In genomic region chr12:50258167-50258551, GRCh38 we compare ENCODE assay signal across 10 cellular contexts. TPM values are rescaled to one million over a fixed set of nuclear protein-coding genes. Genes with fewer than 3 reads are reported as not detected.
DNase-seq lines count a peak whose midpoint lies in the region; ATAC-seq and TF ChIP-seq lines count a peak whose summit lies in the region.
"Had no signal": no experiment of that assay in that cellular context is flagged by ENCODE, and none has a peak within 500 bp of the region (broad histone marks: within the 10 kb centered on the region; RNA-seq: fewer than 3 reads in every experiment).

No MANE protein-coding gene starts in this region.

- H3K36me3 Mint-ChIP-seq in brain: peaks cover 2% of the 10 kb centered on the region
- H3K36me3 Mint-ChIP-seq: naive thymus-derived CD8-positive, alpha-beta T cell had no signal

- WGBS in hepatocyte (ENCODE audit: low lambda C conversion rate, missing lambda C conversion rate): 81% methylated on average over 5 of the region's 5 CpGs

- no peak overlapping the region for H2AFZ ChIP-seq in hepatocyte

- H3K4me1 ChIP-seq in hepatocyte (ENCODE audit: insufficient read depth) (peaks cover 27% of the 10 kb centered on the region), gastrocnemius medialis (peaks cover 31 to 36% of the 10 kb centered on the region in 2 donors)

- H3K9me2 ChIP-seq in hepatocyte (replicated peaks; ENCODE audit: insufficient read depth): no peaks in the 10 kb centered on the region

- no peak overlapping the region for H3K4me2 ChIP-seq in hepatocyte

- H3K27me3 Mint-ChIP-seq in brain: peaks cover 4% of the 10 kb centered on the region
- H3K27me3 Mint-ChIP-seq: naive thymus-derived CD8-positive, alpha-beta T cell had no signal

- H3K4me1 Mint-ChIP-seq in brain: peaks cover 27% of the 10 kb centered on the region

- no peaks in the 10 kb centered on the region for H3K36me3 ChIP-seq in hepatocyte (replicated peaks; ENCODE audit: insufficient read depth, low read depth)
- no peaks in the 10 kb centered on the region for H3K36me3 ChIP-seq in gastrocnemius medialis

- TF ChIP-seq CTCF in brain (conservative IDR thresholded peaks at IDR 0.05): no peak
- TF ChIP-seq CTCF in hepatocyte (IDR thresholded peaks at IDR 0.05; ENCODE audit: poor library complexity): no peak
- no peak for TF ChIP-seq CTCF in gastrocnemius medialis (IDR thresholded peaks at IDR 0.05 in 4 of 5, conservative IDR thresholded peaks at IDR 0.05 in 1 of 5)

- peak overlapping the region in 1 of 5 experiments; percentile 21 for H3K4me3 Mint-ChIP-seq in brain
- H3K4me3 Mint-ChIP-seq: naive thymus-derived CD8-positive, alpha-beta T cell had no signal

- no peak for TF ChIP-seq POLR2A in gastrocnemius medialis (IDR thresholded peaks at IDR 0.05)

- intact Hi-C loops in gastrocnemius medialis (cut with DNase I; ENCODE audit: low total_unique reads): no loop called here

- H3K4me3 ChIP-seq in hepatocyte (no peak overlapping the region), gastrocnemius medialis (no peak overlapping the region)

- H3K9me3 ChIP-seq in hepatocyte (ENCODE audit: low read depth): no peaks in the 10 kb centered on the region
- H3K9me3 ChIP-seq in gastrocnemius medialis: no peaks in the 10 kb centered on the region

- DNase-seq in EH (ENCODE audit: low read depth) (peak; percentile 49), hepatocyte (ENCODE audit: low spot score) (no peak), gastrocnemius medialis (peak; percentile 56 to 84), DMS114 treated with DMSO at 0.1 percent for 48 hours (lab: John Stamatoyannopoulos, UW; ENCODE audit: unreplicated experiment) (no peak), NCI-H2196 treated with DMSO at 0.1 percent for 48 hours (lab: John Stamatoyannopoulos, UW; ENCODE audit: unreplicated experiment) (no peak), CD1c-positive myeloid dendritic cell (ENCODE audit: extremely low spot score) (no peak)
- DNase-seq: naive thymus-derived CD8-positive, alpha-beta T cell; stimulated activated CD4-positive, alpha-beta T cell treated with anti-CD3 and anti-CD28 coated beads, Interleukin-4, amount 100 ng/mL, for 1 hour had no signal

- H3K27me3 ChIP-seq in hepatocyte: no peaks in the 10 kb centered on the region
- H3K27me3 ChIP-seq in gastrocnemius medialis: no peaks in the 10 kb centered on the region

- H3K9me3 Mint-ChIP-seq in brain: no peaks in the 10 kb centered on the region
- H3K9me3 Mint-ChIP-seq: naive thymus-derived CD8-positive, alpha-beta T cell had no signal

- no peaks in the 10 kb centered on the region for H4K20me1 ChIP-seq in hepatocyte (ENCODE audit: insufficient read depth, poor library complexity, severe bottlenecking)

- peak overlapping the region in 3 of 5 experiments; percentile 12 to 80 (median 25) for H3K27ac Mint-ChIP-seq in brain
- H3K27ac Mint-ChIP-seq: naive thymus-derived CD8-positive, alpha-beta T cell had no signal

- ATAC-seq in gastrocnemius medialis (peak; percentile 81 to 90), HG02981 (IDR thresholded peaks at IDR 0.05; ENCODE audit: unreplicated experiment) (no peak)
- ATAC-seq: naive thymus-derived CD8-positive, alpha-beta T cell had no signal

- in situ Hi-C loops in gastrocnemius medialis (cut with MboI; ENCODE audit: low sequenced_read_pairs in 4 of 4): no loop called here

- H3K27ac ChIP-seq in hepatocyte: peak overlapping the region; percentile 52
- peak overlapping the region; percentile 59 to 80 (median 64) for H3K27ac ChIP-seq in gastrocnemius medialis

- H3K79me2 ChIP-seq in hepatocyte: peaks cover 43% of the 10 kb centered on the region

RNA-seq across cellular contexts. Expression of gene LIMA1, which starts 25.2 kb away (rescaled TPM):
- 12.5 TPM for polyA plus RNA-seq in brain (ENCODE audit: insufficient read depth, low read depth, low replicate concordance)
- total RNA-seq in hepatocyte: 84.4 and 93.3 TPM in 2 replicates
- polyA plus RNA-seq in hepatocyte: 54.8 and 59.7 TPM in 2 replicates
- 10 to 100 TPM in 1 of 4 donors, 1 to 10 TPM in 3; 7.4 to 24.5 (median 8.8) TPM for total RNA-seq in gastrocnemius medialis

Comparison
In these comparisons a context has a peak if more than half of its experiments do, and no peak if none do; other contexts are left out.
1. DNase-seq: peak in EH (single experiment) and gastrocnemius medialis (2 of 2); none in hepatocyte (single experiment), DMS114 treated with DMSO at 0.1 percent for 48 hours (single experiment), NCI-H2196 treated with DMSO at 0.1 percent for 48 hours (single experiment) and CD1c-positive myeloid dendritic cell (single experiment).